11 cellular contexts compared by ENCODE assay signal in genomic region chr21:45747802-45748445, GRCh38.
A peak's percentile ranks its signal among the peaks of the same experiment; 100 is the strongest.
DNase-seq lines count a peak whose midpoint lies in the region; ATAC-seq and TF ChIP-seq lines count a peak whose summit lies in the region.
"Had no signal": no experiment of that assay in that cellular context is flagged by ENCODE, and none has a peak within 500 bp of the region (broad histone marks: within the 10 kb centered on the region; RNA-seq: fewer than 3 reads in every experiment).

No MANE protein-coding gene starts in this region.

- H3K4me1 Mint-ChIP-seq in activated CD8-positive, alpha-beta T cell treated with anti-CD3 and anti-CD28 coated beads, Interleukin-2, amount 10 ng/mL, durations not matched to agents 7 days and 5 days (ENCODE audit: low read depth): no peaks in the 10 kb centered on the region
- peaks cover 11% of the 10 kb centered on the region for H3K4me1 Mint-ChIP-seq in stimulated activated naive CD8-positive, alpha-beta T cell treated with anti-CD3 and anti-CD28 coated beads, Interleukin-15, amount 100 ng/mL, for 72 hours
- H3K4me1 Mint-ChIP-seq: stimulated activated effector memory CD8-positive, alpha-beta T cell treated with anti-CD3 and anti-CD28 coated beads, Interleukin-12 subunit alpha, Interleukin-12 subunit beta, amount 100 ng/mL, for 72 hours had no signal

- TF ChIP-seq CTCF in AG09309 (IDR thresholded peaks at IDR 0.05; ENCODE audit: control insufficient read depth, insufficient read depth, low read depth, low read length, missing control alignments) (no peak), fibroblast of the aortic adventitia (IDR thresholded peaks at IDR 0.05; ENCODE audit: insufficient read depth, low read length) (no peak)

- POLR2A ChIA-PET in activated CD8-positive, alpha-beta T cell treated with anti-CD3 and anti-CD28 coated beads, Interleukin-2, amount 10 ng/mL, durations not matched to agents 7 days and 5 days (lab: Charles Lee): no interaction called here

- H3K36me3 Mint-ChIP-seq in activated CD8-positive, alpha-beta T cell treated with anti-CD3 and anti-CD28 coated beads, Interleukin-2, amount 10 ng/mL, durations not matched to agents 7 days and 5 days (ENCODE audit: low read depth): peaks cover 2% of the 10 kb centered on the region
- H3K36me3 Mint-ChIP-seq: natural killer cell treated with Interleukin-12 subunit alpha and Interleukin-12 subunit beta and Interleukin-15 and Interleukin-18, amount 100 ng/mL, for 72 hours; stimulated activated effector memory CD8-positive, alpha-beta T cell treated with anti-CD3 and anti-CD28 coated beads, Interleukin-12 subunit alpha, Interleukin-12 subunit beta, amount 100 ng/mL, for 72 hours had no signal

- CTCF ChIA-PET in activated CD8-positive, alpha-beta T cell treated with anti-CD3 and anti-CD28 coated beads, Interleukin-2, amount 10 ng/mL, durations not matched to agents 7 days and 5 days (lab: Charles Lee): no interaction called here

- H3K27me3 Mint-ChIP-seq in activated CD8-positive, alpha-beta T cell treated with anti-CD3 and anti-CD28 coated beads, Interleukin-2, amount 10 ng/mL, durations not matched to agents 7 days and 5 days (ENCODE audit: low read depth): no peaks in the 10 kb centered on the region
- H3K27me3 Mint-ChIP-seq in stimulated activated naive CD8-positive, alpha-beta T cell treated with anti-CD3 and anti-CD28 coated beads, Interleukin-15, amount 100 ng/mL, for 72 hours: no peaks in the 10 kb centered on the region

- DNase-seq in AG09309 (ENCODE audit: low read depth) (peak; percentile 16), HS-5 (ENCODE audit: low read depth) (peak; percentile 5), RPMI7951 (ENCODE audit: low read depth) (peak; percentile 86), fibroblast of the aortic adventitia (ENCODE audit: low read depth) (peak; percentile 47), NK-92 (lab: John Stamatoyannopoulos, UW; ENCODE audit: unreplicated experiment) (no peak), GF-D8 (lab: John Stamatoyannopoulos, UW) (no peak)
- no peak for DNase-seq in activated CD8-positive, alpha-beta T cell treated with anti-CD3 and anti-CD28 coated beads, Interleukin-2, amount 10 ng/mL, durations not matched to agents 7 days and 5 days
- no peak for DNase-seq in stimulated activated naive CD8-positive, alpha-beta T cell treated with anti-CD3 and anti-CD28 coated beads, Interleukin-15, amount 100 ng/mL, for 72 hours
- DNase-seq: cortex of kidney had no signal

- no peak for ATAC-seq in activated CD8-positive, alpha-beta T cell treated with anti-CD3 and anti-CD28 coated beads, Interleukin-2, amount 10 ng/mL, durations not matched to agents 7 days and 5 days
- no peak for ATAC-seq in stimulated activated naive CD8-positive, alpha-beta T cell treated with anti-CD3 and anti-CD28 coated beads, Interleukin-15, amount 100 ng/mL, for 72 hours
- ATAC-seq: stimulated activated effector memory CD8-positive, alpha-beta T cell treated with anti-CD3 and anti-CD28 coated beads, Interleukin-12 subunit alpha, Interleukin-12 subunit beta, amount 100 ng/mL, for 72 hours had no signal

- no peaks in the 10 kb centered on the region for H3K9me3 Mint-ChIP-seq in activated CD8-positive, alpha-beta T cell treated with anti-CD3 and anti-CD28 coated beads, Interleukin-2, amount 10 ng/mL, durations not matched to agents 7 days and 5 days (ENCODE audit: insufficient read depth)
- H3K9me3 Mint-ChIP-seq in stimulated activated naive CD8-positive, alpha-beta T cell treated with anti-CD3 and anti-CD28 coated beads, Interleukin-15, amount 100 ng/mL, for 72 hours: peaks cover 0 to 7% of the 10 kb centered on the region in 2 donors
- H3K9me3 Mint-ChIP-seq: natural killer cell treated with Interleukin-12 subunit alpha and Interleukin-12 subunit beta and Interleukin-15 and Interleukin-18, amount 100 ng/mL, for 72 hours; stimulated activated effector memory CD8-positive, alpha-beta T cell treated with anti-CD3 and anti-CD28 coated beads, Interleukin-12 subunit alpha, Interleukin-12 subunit beta, amount 100 ng/mL, for 72 hours had no signal

- no peak overlapping the region for H3K4me3 Mint-ChIP-seq in activated CD8-positive, alpha-beta T cell treated with anti-CD3 and anti-CD28 coated beads, Interleukin-2, amount 10 ng/mL, durations not matched to agents 7 days and 5 days
- no peak overlapping the region for H3K4me3 Mint-ChIP-seq in stimulated activated naive CD8-positive, alpha-beta T cell treated with anti-CD3 and anti-CD28 coated beads, Interleukin-15, amount 100 ng/mL, for 72 hours
- H3K4me3 Mint-ChIP-seq: natural killer cell treated with Interleukin-12 subunit alpha and Interleukin-12 subunit beta and Interleukin-15 and Interleukin-18, amount 100 ng/mL, for 72 hours; stimulated activated effector memory CD8-positive, alpha-beta T cell treated with anti-CD3 and anti-CD28 coated beads, Interleukin-12 subunit alpha, Interleukin-12 subunit beta, amount 100 ng/mL, for 72 hours had no signal

- H3K4me3 ChIP-seq in AG09309 (ENCODE audit: control insufficient read depth, low read depth, low read length): no peak overlapping the region
- no peak overlapping the region for H3K4me3 ChIP-seq in fibroblast of the aortic adventitia (ENCODE audit: low read depth, low read length)

- no peak overlapping the region for H3K27ac Mint-ChIP-seq in activated CD8-positive, alpha-beta T cell treated with anti-CD3 and anti-CD28 coated beads, Interleukin-2, amount 10 ng/mL, durations not matched to agents 7 days and 5 days
- H3K27ac Mint-ChIP-seq in stimulated activated naive CD8-positive, alpha-beta T cell treated with anti-CD3 and anti-CD28 coated beads, Interleukin-15, amount 100 ng/mL, for 72 hours: no peak overlapping the region
- H3K27ac Mint-ChIP-seq: natural killer cell treated with Interleukin-12 subunit alpha and Interleukin-12 subunit beta and Interleukin-15 and Interleukin-18, amount 100 ng/mL, for 72 hours; stimulated activated effector memory CD8-positive, alpha-beta T cell treated with anti-CD3 and anti-CD28 coated beads, Interleukin-12 subunit alpha, Interleukin-12 subunit beta, amount 100 ng/mL, for 72 hours had no signal

Comparison
In these comparisons a context has a peak if more than half of its experiments do, and no peak if none do; other contexts are left out.
1. DNase-seq: peak in AG09309 (single experiment), HS-5 (single experiment), RPMI7951 (single experiment) and fibroblast of the aortic adventitia (single experiment); none in NK-92 (single experiment), activated CD8-positive, alpha-beta T cell treated with anti-CD3 and anti-CD28 coated beads, Interleukin-2, amount 10 ng/mL, durations not matched to agents 7 days and 5 days (single experiment), GF-D8 (single experiment) and stimulated activated naive CD8-positive, alpha-beta T cell treated with anti-CD3 and anti-CD28 coated beads, Interleukin-15, amount 100 ng/mL, for 72 hours (0 of 2).